Comparison of ENCODE assay signal across 21 cellular contexts in the genomic region with DNA sequence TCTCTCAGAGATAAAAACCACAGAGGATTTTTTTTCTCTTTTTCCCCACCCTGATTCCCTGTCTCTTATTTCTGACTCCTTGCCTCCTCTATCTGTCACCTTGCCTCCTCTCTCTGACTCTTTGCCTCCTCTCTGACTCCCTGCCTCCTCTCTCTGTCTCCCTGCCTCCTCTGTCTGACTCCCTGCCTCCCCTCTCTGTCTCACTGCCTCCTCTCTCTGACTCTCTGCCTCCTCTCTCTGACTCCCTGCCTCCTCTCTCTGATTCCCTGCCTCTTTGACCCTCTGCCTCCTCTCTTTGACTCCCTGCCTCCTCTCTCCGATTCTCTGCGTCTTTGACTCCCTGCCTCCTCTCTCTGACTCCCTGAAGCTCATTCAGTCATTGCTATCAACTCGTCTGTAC. TPM values are rescaled to one million over a fixed set of nuclear protein-coding genes. Genes with fewer than 3 reads are reported as not detected.
DNase-seq lines count a peak whose midpoint lies in the region; ATAC-seq, FAIRE-seq and TF ChIP-seq lines count a peak whose summit lies in the region.
"Had no signal": no experiment of that assay in that cellular context is flagged by ENCODE, and none has a peak within 500 bp of the region (broad histone marks: within the 10 kb centered on the region; RNA-seq: fewer than 3 reads in every experiment).

No MANE protein-coding gene starts in this region.

- in situ Hi-C loops in K562 (cut with MboI) = no loop called here

- POLR2A ChIA-PET in HCT116 (lab: Charles Lee) (no interaction called here), K562 (lab: Yijun Ruan, JAX) (no interaction called here)

- H3K27ac Mint-ChIP-seq in HFFc6 = no peak overlapping the region
- H3K27ac Mint-ChIP-seq: H9 had no signal

- H3K36me3 ChIP-seq in HCT116 (ENCODE audit: control insufficient read depth in 1 of 2, insufficient read depth in 2 of 2, low read length in 2 of 2) = no peaks in the 10 kb centered on the region
- H3K36me3 ChIP-seq in K562 (ENCODE audit: control insufficient read depth, insufficient read depth, low read length) = no peaks in the 10 kb centered on the region
- H3K36me3 ChIP-seq in muscle layer of colon (ENCODE audit: insufficient read depth, low read length) = no peaks in the 10 kb centered on the region
- H3K36me3 ChIP-seq in thoracic aorta = peaks cover 9% of the 10 kb centered on the region

- RAD21 ChIA-PET in HCT116 (lab: Charles Lee; ENCODE audit: low non-redundant PET in 1 of 2, low total read pairs in 2 of 2, uncharacterized antibody in 2 of 2, unreplicated experiment in 2 of 2) = no interaction called here

- BruUV-seq in HCT116 (replicated peaks; lab: Mats Ljungman, UMichigan) = no TSS peak
- BruUV-seq in K562 (replicated peaks; lab: Mats Ljungman, UMichigan) = no TSS peak

- 0% methylated on average over 3 of the region's 3 CpGs for WGBS in K562 (ENCODE audit: insufficient coverage, low coverage, missing lambda C conversion rate)

- H3K9me2 ChIP-seq in HCT116 (ENCODE audit: insufficient read depth) = no peaks in the 10 kb centered on the region

- DNase-seq in HCT116 (ENCODE audit: low read depth, low spot score) = no peak
- no peak for DNase-seq in K562 (ENCODE audit: extremely low read depth in 1 of 4, low spot score in 3 of 4)
- no peak for DNase-seq in thoracic aorta (ENCODE audit: low spot score)
- DNase-seq in HFFc6 = no peak
- DNase-seq in stimulated activated CD4-positive, alpha-beta T cell treated with anti-CD3 and anti-CD28 coated beads, Interleukin-4, amount 100 ng/mL, for 1 hour = no peak
- DNase-seq in NCI-H187 (lab: John Stamatoyannopoulos, UW) = no peak
- DNase-seq: AML-193; CD4-positive, CD25-positive, alpha-beta regulatory T cell; DMS153; GDM1; H9; NCI-H1436; NCI-H2029; NCI-H345; NCI-H526; PC-3; RPMI8226; SIG-M5 had no signal

- no peak for FAIRE-seq in K562 (lab: Jason Lieb, UNC)

- no peaks in the 10 kb centered on the region for H3K36me3 Mint-ChIP-seq in HFFc6 (ENCODE audit: low read depth)
- H3K36me3 Mint-ChIP-seq: CD4-positive, CD25-positive, alpha-beta regulatory T cell had no signal

- TF ChIP-seq POLR2A in HCT116 (IDR thresholded peaks at IDR 0.05; ENCODE audit: borderline replicate concordance, extremely low read depth, insufficient read depth, insufficient read length) (no peak), K562 (conservative IDR thresholded peaks at IDR 0.05) (no peak)

- peaks cover 36% of the 10 kb centered on the region for H3K27me3 Mint-ChIP-seq in HFFc6 (ENCODE audit: insufficient read depth)

- intact Hi-C loops in HCT116 (cut with micrococcal nuclease) (no loop called here), K562 (cut with micrococcal nuclease) (no loop called here)

- H3K9me3 Mint-ChIP-seq in HFFc6 = no peaks in the 10 kb centered on the region
- H3K9me3 Mint-ChIP-seq: H9 had no signal

- no peak overlapping the region for H3K27ac ChIP-seq in HCT116 (ENCODE audit: low read depth, low read length)
- no peak overlapping the region for H3K27ac ChIP-seq in K562 (ENCODE audit: extremely low read depth, low read depth, low read length)
- H3K27ac ChIP-seq in muscle layer of colon (ENCODE audit: low read depth, low read length) = peak overlapping the region; percentile 23
- peak overlapping the region; percentile 5 to 45 for H3K27ac ChIP-seq in thoracic aorta

- no peak overlapping the region for H3K4me3 Mint-ChIP-seq in HFFc6
- H3K4me3 Mint-ChIP-seq: CD4-positive, CD25-positive, alpha-beta regulatory T cell had no signal

- H4K20me1 ChIP-seq in HCT116 (ENCODE audit: insufficient read depth) (no peaks in the 10 kb centered on the region), K562 (replicated peaks; ENCODE audit: control insufficient read depth, insufficient read depth, low read length) (no peaks in the 10 kb centered on the region)

- peak overlapping the region; percentile 17; the same call in 1 of the 2 replicates for H3K9ac ChIP-seq in HCT116 (ENCODE audit: low read length)
- H3K9ac ChIP-seq in K562 (ENCODE audit: insufficient read depth in 1 of 2, low read depth in 2 of 2, low read length in 2 of 2) = no peak overlapping the region
- H3K9ac ChIP-seq in muscle layer of colon (ENCODE audit: low read length) = no peak overlapping the region

- H3K4me1 ChIP-seq in HCT116 (ENCODE audit: control insufficient read depth in 1 of 2, insufficient read depth in 2 of 2, low read length in 2 of 2) (peaks cover 20 to 38% of the 10 kb centered on the region in 2 experiments), K562 (replicated peaks in 1 of 2; ENCODE audit: control insufficient read depth in 2 of 2, insufficient read depth in 2 of 2, low read length in 2 of 2) (peaks cover 0 to 19% of the 10 kb centered on the region in 2 experiments; a peak in 2 of 5 replicates), muscle layer of colon (ENCODE audit: insufficient read depth, low read length) (peaks cover 40% of the 10 kb centered on the region), thoracic aorta (ENCODE audit: control insufficient read depth in 1 of 2, low read depth in 2 of 2) (peaks cover 7 to 50% of the 10 kb centered on the region in 2 donors)

- TF ChIP-seq CTCF in HCT116 (IDR thresholded peaks at IDR 0.05 in 2 of 3, conservative IDR thresholded peaks at IDR 0.05 in 1 of 3; ENCODE audit: borderline replicate concordance in 1 of 3, insufficient read depth in 1 of 3, low read depth in 2 of 3, low read length in 2 of 3) (no peak), K562 (IDR thresholded peaks at IDR 0.05 in 2 of 3, conservative IDR thresholded peaks at IDR 0.05 in 1 of 3; ENCODE audit: insufficient read depth in 2 of 3, low read depth in 1 of 3, low read length in 3 of 3) (no peak), thoracic aorta (IDR thresholded peaks at IDR 0.05) (no peak), HFFc6 (IDR thresholded peaks at IDR 0.05) (no peak)

- no peak for TF ChIP-seq EP300 in K562 (IDR thresholded peaks at IDR 0.05; ENCODE audit: low read length)

- CTCF ChIA-PET in HCT116 (lab: Charles Lee) (no interaction called here), K562 (lab: Yijun Ruan, JAX; ENCODE audit: low intra/inter-chr PET ratio) (no interaction called here)

- no peak for ATAC-seq in HCT116
- ATAC-seq in K562 = no peak
- ATAC-seq in thoracic aorta (ENCODE audit: insufficient number of reproducible peaks, low FRiP score, low read depth) = no peak
- ATAC-seq: PC-3, SK-N-SH treated with all-trans-retinoic acid at 6 μM for 48 hours had no signal

- no peaks in the 10 kb centered on the region for H3K27me3 ChIP-seq in HCT116 (ENCODE audit: insufficient read depth, low read length)
- peaks cover 6 to 54% of the 10 kb centered on the region in 2 experiments; a peak in 3 of 5 replicates for H3K27me3 ChIP-seq in K562 (ENCODE audit: control insufficient read depth in 2 of 2, insufficient read depth in 2 of 2, low read length in 2 of 2)
- H3K27me3 ChIP-seq in muscle layer of colon (ENCODE audit: control insufficient read depth in 1 of 2, insufficient read depth in 2 of 2, low read length in 2 of 2) = no peaks in the 10 kb centered on the region
- no peaks in the 10 kb centered on the region for H3K27me3 ChIP-seq in thoracic aorta (replicated peaks; ENCODE audit: insufficient read depth)

- H3K79me2 ChIP-seq in HCT116 (ENCODE audit: insufficient read depth, low read length) (no peaks in the 10 kb centered on the region), K562 (ENCODE audit: control insufficient read depth, insufficient read depth, low read length) (no peaks in the 10 kb centered on the region)

- H3K4me2 ChIP-seq in HCT116 (ENCODE audit: low read length) = peak overlapping the region; percentile 33; the same call in 1 of the 2 replicates
- H3K4me2 ChIP-seq in K562 (ENCODE audit: insufficient read depth, low read length) = no peak overlapping the region

- no peak overlapping the region for H2AFZ ChIP-seq in HCT116 (ENCODE audit: low read depth, low read length, poor library complexity, severe bottlenecking)
- no peak overlapping the region for H2AFZ ChIP-seq in K562 (ENCODE audit: low read depth, low read length)

- TF ChIP-seq RAD21 in HCT116 (IDR thresholded peaks at IDR 0.05; ENCODE audit: low read depth) (no peak), K562 (CRISPR knock-in tag; conservative IDR thresholded peaks at IDR 0.05 in 1 of 2, IDR thresholded peaks at IDR 0.05 in 1 of 2) (no peak)

- H3K9me3 ChIP-seq in HCT116 (ENCODE audit: control insufficient read depth in 1 of 2, insufficient read depth in 1 of 2, low read depth in 1 of 2, low read length in 2 of 2) = no peaks in the 10 kb centered on the region
- H3K9me3 ChIP-seq in K562 (replicated peaks; ENCODE audit: control insufficient read depth, insufficient read depth, low read depth, low read length) = no peaks in the 10 kb centered on the region
- H3K9me3 ChIP-seq in muscle layer of colon (ENCODE audit: low read length) = no peaks in the 10 kb centered on the region
- no peaks in the 10 kb centered on the region for H3K9me3 ChIP-seq in thoracic aorta

- peaks cover 2% of the 10 kb centered on the region; the same call in 1 of the 2 replicates for H3K4me1 Mint-ChIP-seq in HFFc6 (ENCODE audit: low read depth)

- no peaks in the 10 kb centered on the region for H3K9me1 ChIP-seq in K562 (ENCODE audit: control insufficient read depth, insufficient read depth, low read length)

- no peak overlapping the region for H3K4me3 ChIP-seq in HCT116 (replicated peaks in 1 of 2; ENCODE audit: low read depth in 1 of 2, low read length in 2 of 2)
- no peak overlapping the region for H3K4me3 ChIP-seq in K562
- H3K4me3 ChIP-seq in muscle layer of colon (ENCODE audit: low read depth in 1 of 2, low read length in 2 of 2) = no peak overlapping the region
- H3K4me3 ChIP-seq in thoracic aorta = peak overlapping the region; percentile 46

RNA-seq across cellular contexts. Expression of a gene that starts 3.1 kb away (rescaled TPM):
- total RNA-seq in HCT116 (2021; ENCODE audit: unreplicated experiment) = 2.4 TPM
- 2.2 and 2.5 TPM in 2 replicates for polyA plus RNA-seq in HCT116 (2012)
- not detected in 2 replicates for total RNA-seq in K562 (2011; cell fraction: chromatin; rRNA removed; ENCODE audit: low replicate concordance)
- total RNA-seq in K562 (2011; cell fraction: nucleolus; rRNA removed) = not detected in 2 replicates
- not detected in 2 replicates for total RNA-seq in K562 (2011; cell fraction: nucleoplasm; rRNA removed)
- 0.05 TPM in 1 of 2 replicates, not detected in the other for total RNA-seq in K562 (2014; rRNA removed)
- total RNA-seq in K562 (2014; rRNA removed; fragmentation: Illumina TruSeq; extraction: Trizol) = not detected in 2 replicates
- total RNA-seq in K562 (2015; rRNA removed; fragmentation: Illumina TruSeq; extraction: Trizol) = not detected in 2 replicates
- total RNA-seq in K562 (2021) = 0.04 TPM in 1 of 2 replicates, not detected in the other
- polyA plus RNA-seq in K562 (2011; rRNA removed) = not detected in 2 replicates
- polyA plus RNA-seq in K562 (2011; cell fraction: cytosol; rRNA removed) = not detected in 2 replicates
- polyA plus RNA-seq in K562 (2011; cell fraction: nucleus; rRNA removed) = not detected in 2 replicates
- 0.06 TPM in 1 of 2 replicates, not detected in the other for polyA plus RNA-seq in K562 (2012)
- polyA plus RNA-seq in K562 (2014; fragmentation: Illumina TruSeq; extraction: Trizol) = not detected in 2 replicates
- polyA plus RNA-seq in K562 (2014; fragmentation: Nextera tagmentation; extraction: Ambion mirVana) = not detected
- not detected in 2 replicates for polyA plus RNA-seq in K562 (2014; rRNA removed)
- not detected in 2 replicates for polyA minus RNA-seq in K562 (2011; rRNA and poly(A)+ RNA removed)
- polyA minus RNA-seq in K562 (2011; cell fraction: cytosol; rRNA and poly(A)+ RNA removed) = not detected in 2 replicates
- not detected in 2 replicates for polyA minus RNA-seq in K562 (2011; cell fraction: nucleus; rRNA and poly(A)+ RNA removed)
- total RNA-seq in thoracic aorta = 10 to 100 TPM; 14.0 to 18.8 TPM
- not detected for total RNA-seq in HFFc6 (2021; fragmentation: NEBNext Ultra II Directional; extraction: Animal tissue kit (Norgen Biotek cat#: 25700))
- total RNA-seq: MCF 10A had no signal

Comparison
In these comparisons a context has a peak if more than half of its experiments do, and no peak if none do; other contexts are left out.
1. H3K27ac ChIP-seq: peak in muscle layer of colon (single experiment) and thoracic aorta (2 of 2); none in HCT116 (single experiment) and K562 (single experiment).